1 cellular context compared by ENCODE assay signal in the genomic region with DNA sequence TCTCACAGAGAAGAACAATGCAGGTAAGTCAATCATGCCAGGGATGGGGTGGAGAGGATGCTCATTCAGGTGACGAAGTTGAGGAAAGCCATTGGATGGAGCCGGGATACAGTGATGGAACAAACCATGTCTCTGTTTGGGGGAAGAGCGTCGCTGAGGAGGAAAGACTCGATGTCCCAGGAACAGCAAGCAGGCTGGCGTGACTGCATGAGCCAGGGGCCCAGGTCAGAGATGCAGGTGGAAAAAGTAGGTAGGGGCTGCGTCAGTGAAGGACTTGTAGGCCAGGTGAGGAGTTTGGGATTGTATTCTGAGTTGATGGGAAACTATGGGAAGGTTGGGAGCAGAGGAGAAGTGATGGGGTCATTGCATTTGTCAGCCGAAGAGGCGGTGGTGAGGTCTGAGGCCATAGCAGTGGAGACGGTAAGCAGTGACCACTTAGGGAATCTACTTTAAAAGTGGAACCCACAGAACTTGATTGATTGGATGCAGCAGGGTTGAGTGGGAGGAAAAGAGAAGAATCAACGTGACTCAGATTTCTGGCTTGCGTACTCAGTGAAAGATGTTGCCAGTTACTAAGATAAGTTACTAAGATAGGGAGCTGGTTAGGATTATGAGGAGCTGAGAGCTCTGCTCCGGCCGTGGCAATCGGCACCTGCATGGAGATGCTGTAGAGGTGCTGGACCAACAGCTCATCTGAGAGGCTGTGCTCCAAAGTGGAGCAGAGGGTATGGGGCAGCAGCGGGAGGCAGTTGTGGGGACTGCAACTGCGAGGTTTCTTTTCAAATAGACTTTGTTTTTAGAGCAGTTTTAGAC.
A peak's percentile ranks its signal among the peaks of the same experiment; 100 is the strongest.
TF ChIP-seq lines count a peak whose summit lies in the region.

No MANE protein-coding gene starts in this region.

TF ChIP-seq in IMR-90, 13 proteins besides CTCF, POLR2A, EP300 and RAD21:
- no peak for TF ChIP-seq RFX5 (IDR thresholded peaks at IDR 0.05; ENCODE audit: low read depth, low read length)
- no peak for TF ChIP-seq CEBPB (IDR thresholded peaks at IDR 0.05; ENCODE audit: low read depth, low read length)
- TF ChIP-seq NFE2L2 (IDR thresholded peaks at IDR 0.05; ENCODE audit: low read depth, low read length): peak; percentile 35; the same call in 1 of the 2 replicates
- TF ChIP-seq FOS (IDR thresholded peaks at IDR 0.05; ENCODE audit: low read depth, low read length): peak; percentile 22; the same call in 1 of the 2 replicates
